29 cellular contexts compared by ENCODE assay signal in genomic region chr3:76645724-76646123, GRCh38.
DNase-seq lines count a peak whose midpoint lies in the region; ATAC-seq and TF ChIP-seq lines count a peak whose summit lies in the region.
"Had no signal": no experiment of that assay in that cellular context is flagged by ENCODE, and none has a peak within 500 bp of the region (broad histone marks: within the 10 kb centered on the region; RNA-seq: fewer than 3 reads in every experiment).

No MANE protein-coding gene starts in this region.

- no peak for ATAC-seq in HG03378 (IDR thresholded peaks at IDR 0.05; ENCODE audit: unreplicated experiment)
- ATAC-seq: A549; CD8-positive, alpha-beta T cell had no signal

- no peak for DNase-seq in AG08396 (ENCODE audit: low spot score)
- DNase-seq: 8988T; ACHN; AML-193; BE2C; C1 segment of cervical spinal cord; Caco-2; Calu3; CD4-positive, alpha-beta memory T cell; CD4-positive, alpha-beta T cell; CD4-positive, CD25-positive, alpha-beta regulatory T cell; CD8-positive, alpha-beta memory T cell; CD8-positive, alpha-beta T cell; COR-L47; DMS 273 treated with DMSO at 0.1 percent for 48 hours; DMS153; DMS53; DMS79; DMS79 treated with DMSO at 0.1 percent for 48 hours; DND-41; EL had no signal

- no peaks in the 10 kb centered on the region for H3K36me3 ChIP-seq in HEK293 (ENCODE audit: control insufficient read depth in 2 of 2, insufficient read depth in 1 of 2, low read length in 2 of 2)
- H3K36me3 ChIP-seq: BE2C; BLaER1; BLaER1 treated with 17β-estradiol and CSF1 and Interleukin-3, amounts not matched to agents 10 nM and 100 nM had no signal

- CTCF ChIA-PET in HEK293 (lab: Yijun Ruan, JAX) = interaction anchor here (0.6 kb wide), 1 partner anchor 45 kb away, joined by 3 read pairs; no protein-coding TSS in a partner anchor

- TF ChIP-seq RAD21 in Ishikawa (IDR thresholded peaks at IDR 0.05; ENCODE audit: low read depth) = no peak

- no peaks in the 10 kb centered on the region for H3K4me1 ChIP-seq in HEK293 (ENCODE audit: control insufficient read depth, insufficient read depth, low read length)
- H3K4me1 ChIP-seq: A549; BLaER1; BLaER1 treated with 17β-estradiol and CSF1 and Interleukin-3, amounts not matched to agents 10 nM and 100 nM; Caco-2 had no signal

- TF ChIP-seq CTCF in HEK293 (tag by site-specific recombination; IDR thresholded peaks at IDR 0.05) = no peak

- H3K4me3 ChIP-seq in HEK293 (ENCODE audit: low read depth, low read length) = no peak overlapping the region
- H3K4me3 ChIP-seq: A549; BLaER1; BLaER1 treated with 17β-estradiol and CSF1 and Interleukin-3, amounts not matched to agents 10 nM and 100 nM had no signal

- TF ChIP-seq EP300 in Ishikawa (IDR thresholded peaks at IDR 0.05; ENCODE audit: borderline replicate concordance) = no peak

- no peaks in the 10 kb centered on the region for H3K9me3 ChIP-seq in HEK293 (ENCODE audit: control insufficient read depth, insufficient read depth, low read depth, low read length)
- H3K9me3 ChIP-seq: A549; BE2C; BLaER1; BLaER1 treated with 17β-estradiol and CSF1 and Interleukin-3, amounts not matched to agents 10 nM and 100 nM; Caco-2 had no signal

- POLR2A ChIA-PET in HEK293 (lab: Yijun Ruan, JAX) = no interaction called here

- H3K27ac ChIP-seq in HEK293 (ENCODE audit: extremely low read depth, low read depth, low read length) = no peak overlapping the region
- H3K27ac ChIP-seq: 22Rv1; A549; BLaER1; BLaER1 treated with 17β-estradiol and CSF1 and Interleukin-3, amounts not matched to agents 10 nM and 100 nM; C4-2B had no signal

TF ChIP-seq in HEK293, 187 proteins besides CTCF, POLR2A, EP300 and RAD21:
- TF ChIP-seq ZNF658 (tag by site-specific recombination; IDR thresholded peaks at IDR 0.05) = no peak
- no peak for TF ChIP-seq ZNF423 (tag by site-specific recombination; IDR thresholded peaks at IDR 0.05)
- TF ChIP-seq REST (tag by site-specific recombination; IDR thresholded peaks at IDR 0.05) = peak; percentile 53

TF ChIP-seq in Ishikawa, 13 proteins besides CTCF, POLR2A, EP300 and RAD21:
- no peak for TF ChIP-seq MAX (IDR thresholded peaks at IDR 0.05)
- no peak for TF ChIP-seq TCF12 (IDR thresholded peaks at IDR 0.05; ENCODE audit: low read depth)
- TF ChIP-seq YY1 (IDR thresholded peaks at IDR 0.05; ENCODE audit: low read depth) = no peak
- TF ChIP-seq TEAD4 (IDR thresholded peaks at IDR 0.05) = no peak
- TF ChIP-seq TAF1 (IDR thresholded peaks at IDR 0.05; ENCODE audit: low read depth) = no peak
- TF ChIP-seq REST (IDR thresholded peaks at IDR 0.05; ENCODE audit: low read depth) = peak; percentile 45; the same call in 1 of the 2 replicates
- no peak for TF ChIP-seq CREB1 (IDR thresholded peaks at IDR 0.05; ENCODE audit: low read depth)
TF ChIP-seq in Ishikawa: peak in this region for 1.
